Comparison of ENCODE assay signal across 1 cellular context in genomic region chr18:3594760-3595241, GRCh38.
TF ChIP-seq lines count a peak whose summit lies in the region.

No MANE protein-coding gene starts in this region.

TF ChIP-seq in IMR-90, 13 proteins besides CTCF, POLR2A, EP300 and RAD21:
- no peak for TF ChIP-seq MAFK (IDR thresholded peaks at IDR 0.05; ENCODE audit: low read depth, low read length)
- TF ChIP-seq NFE2L2 (IDR thresholded peaks at IDR 0.05; ENCODE audit: low read depth, low read length) = no peak
- TF ChIP-seq MAZ (IDR thresholded peaks at IDR 0.05; ENCODE audit: borderline replicate concordance, low read depth, low read length) = no peak
- no peak for TF ChIP-seq SMC3 (IDR thresholded peaks at IDR 0.05; ENCODE audit: low read depth, low read length)
- no peak for TF ChIP-seq USF2 (IDR thresholded peaks at IDR 0.05; ENCODE audit: low read depth, low read length)
- TF ChIP-seq RFX5 (IDR thresholded peaks at IDR 0.05; ENCODE audit: low read depth, low read length) = no peak
- no peak for TF ChIP-seq MXI1 (IDR thresholded peaks at IDR 0.05; ENCODE audit: borderline replicate concordance, low read depth, low read length)
- no peak for TF ChIP-seq CEBPB (IDR thresholded peaks at IDR 0.05; ENCODE audit: low read depth, low read length)
TF ChIP-seq in IMR-90: peak in this region for 0.
